2 cellular contexts compared by ENCODE assay signal in genomic region chr6:21750479-21751018, GRCh38.
TF ChIP-seq lines count a peak whose summit lies in the region.

No MANE protein-coding gene starts in this region.

TF ChIP-seq in SK-N-SH, 30 proteins besides CTCF, POLR2A, EP300 and RAD21 (continued from another document):
- TF ChIP-seq PBX3 (IDR thresholded peaks at IDR 0.05) (no peak), RCOR1 (IDR thresholded peaks at IDR 0.05; ENCODE audit: low read length) (peak; percentile 71; the same call in 1 of the 2 replicates), IRF3 (IDR thresholded peaks at IDR 0.05; ENCODE audit: low read depth, low read length) (no peak), FOXJ3 (CRISPR knock-in tag; IDR thresholded peaks at IDR 0.05) (0 out of 2 replicates have a peak, but pooled peaks have one; percentile 35), MXI1 (IDR thresholded peaks at IDR 0.05; ENCODE audit: low read depth, low read length) (no peak), TEAD4 (IDR thresholded peaks at IDR 0.05; ENCODE audit: borderline replicate concordance, insufficient read depth) (no peak), FOXM1 (IDR thresholded peaks at IDR 0.05; ENCODE audit: low read depth) (no peak), GATA2 (CRISPR knock-in tag; IDR thresholded peaks at IDR 0.05) (peak; percentile 66), REST (IDR thresholded peaks at IDR 0.05; ENCODE audit: low read depth, low read length) (no peak), TCF12 (IDR thresholded peaks at IDR 0.05) (no peak), JUND (IDR thresholded peaks at IDR 0.05) (no peak), ZBTB33 (IDR thresholded peaks at IDR 0.05; ENCODE audit: borderline replicate concordance, low read depth) (no peak)
- TF ChIP-seq, protein P1, sequence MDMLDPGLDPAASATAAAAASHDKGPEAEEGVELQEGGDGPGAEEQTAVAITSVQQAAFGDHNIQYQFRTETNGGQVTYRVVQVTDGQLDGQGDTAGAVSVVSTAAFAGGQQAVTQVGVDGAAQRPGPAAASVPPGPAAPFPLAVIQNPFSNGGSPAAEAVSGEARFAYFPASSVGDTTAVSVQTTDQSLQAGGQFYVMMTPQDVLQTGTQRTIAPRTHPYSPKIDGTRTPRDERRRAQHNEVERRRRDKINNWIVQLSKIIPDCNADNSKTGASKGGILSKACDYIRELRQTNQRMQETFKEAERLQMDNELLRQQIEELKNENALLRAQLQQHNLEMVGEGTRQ (IDR thresholded peaks at IDR 0.05; ENCODE audit: borderline replicate concordance, low read depth, low read length) = no peak
- TF ChIP-seq, protein P2, sequence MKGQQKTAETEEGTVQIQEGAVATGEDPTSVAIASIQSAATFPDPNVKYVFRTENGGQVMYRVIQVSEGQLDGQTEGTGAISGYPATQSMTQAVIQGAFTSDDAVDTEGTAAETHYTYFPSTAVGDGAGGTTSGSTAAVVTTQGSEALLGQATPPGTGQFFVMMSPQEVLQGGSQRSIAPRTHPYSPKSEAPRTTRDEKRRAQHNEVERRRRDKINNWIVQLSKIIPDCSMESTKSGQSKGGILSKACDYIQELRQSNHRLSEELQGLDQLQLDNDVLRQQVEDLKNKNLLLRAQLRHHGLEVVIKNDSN (IDR thresholded peaks at IDR 0.05; ENCODE audit: borderline replicate concordance, low read depth) = no peak

TF ChIP-seq in SK-N-SH treated with all-trans-retinoic acid at 6 μM for 48 hours, 23 proteins besides CTCF, POLR2A, EP300 and RAD21 (continued from another document):
- TF ChIP-seq, protein P3, sequence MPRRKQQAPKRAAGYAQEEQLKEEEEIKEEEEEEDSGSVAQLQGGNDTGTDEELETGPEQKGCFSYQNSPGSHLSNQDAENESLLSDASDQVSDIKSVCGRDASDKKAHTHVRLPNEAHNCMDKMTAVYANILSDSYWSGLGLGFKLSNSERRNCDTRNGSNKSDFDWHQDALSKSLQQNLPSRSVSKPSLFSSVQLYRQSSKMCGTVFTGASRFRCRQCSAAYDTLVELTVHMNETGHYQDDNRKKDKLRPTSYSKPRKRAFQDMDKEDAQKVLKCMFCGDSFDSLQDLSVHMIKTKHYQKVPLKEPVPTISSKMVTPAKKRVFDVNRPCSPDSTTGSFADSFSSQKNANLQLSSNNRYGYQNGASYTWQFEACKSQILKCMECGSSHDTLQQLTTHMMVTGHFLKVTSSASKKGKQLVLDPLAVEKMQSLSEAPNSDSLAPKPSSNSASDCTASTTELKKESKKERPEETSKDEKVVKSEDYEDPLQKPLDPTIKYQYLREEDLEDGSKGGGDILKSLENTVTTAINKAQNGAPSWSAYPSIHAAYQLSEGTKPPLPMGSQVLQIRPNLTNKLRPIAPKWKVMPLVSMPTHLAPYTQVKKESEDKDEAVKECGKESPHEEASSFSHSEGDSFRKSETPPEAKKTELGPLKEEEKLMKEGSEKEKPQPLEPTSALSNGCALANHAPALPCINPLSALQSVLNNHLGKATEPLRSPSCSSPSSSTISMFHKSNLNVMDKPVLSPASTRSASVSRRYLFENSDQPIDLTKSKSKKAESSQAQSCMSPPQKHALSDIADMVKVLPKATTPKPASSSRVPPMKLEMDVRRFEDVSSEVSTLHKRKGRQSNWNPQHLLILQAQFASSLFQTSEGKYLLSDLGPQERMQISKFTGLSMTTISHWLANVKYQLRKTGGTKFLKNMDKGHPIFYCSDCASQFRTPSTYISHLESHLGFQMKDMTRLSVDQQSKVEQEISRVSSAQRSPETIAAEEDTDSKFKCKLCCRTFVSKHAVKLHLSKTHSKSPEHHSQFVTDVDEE (CRISPR knock-in tag; IDR thresholded peaks at IDR 0.05) = no peak
- TF ChIP-seq PPARA (CRISPR knock-in tag; IDR thresholded peaks at IDR 0.05; ENCODE audit: borderline replicate concordance) = no peak
- no peak for TF ChIP-seq SNAI2 (CRISPR knock-in tag; IDR thresholded peaks at IDR 0.05)
- TF ChIP-seq TCF4 (CRISPR knock-in tag; IDR thresholded peaks at IDR 0.05; ENCODE audit: borderline replicate concordance) = no peak
- TF ChIP-seq OSR1 (CRISPR knock-in tag; IDR thresholded peaks at IDR 0.05) = no peak
- TF ChIP-seq ARNTL (CRISPR knock-in tag; IDR thresholded peaks at IDR 0.05; ENCODE audit: borderline replicate concordance, low read depth) = no peak
- no peak for TF ChIP-seq ESRRG (CRISPR knock-in tag; IDR thresholded peaks at IDR 0.05)
- TF ChIP-seq ISL1 (CRISPR knock-in tag; IDR thresholded peaks at IDR 0.05) = no peak
- no peak for TF ChIP-seq TOX (CRISPR knock-in tag; IDR thresholded peaks at IDR 0.05; ENCODE audit: borderline replicate concordance)
- no peak for TF ChIP-seq POU6F1 (CRISPR knock-in tag; IDR thresholded peaks at IDR 0.05; ENCODE audit: borderline replicate concordance, low read depth)
